In the genomic region with DNA sequence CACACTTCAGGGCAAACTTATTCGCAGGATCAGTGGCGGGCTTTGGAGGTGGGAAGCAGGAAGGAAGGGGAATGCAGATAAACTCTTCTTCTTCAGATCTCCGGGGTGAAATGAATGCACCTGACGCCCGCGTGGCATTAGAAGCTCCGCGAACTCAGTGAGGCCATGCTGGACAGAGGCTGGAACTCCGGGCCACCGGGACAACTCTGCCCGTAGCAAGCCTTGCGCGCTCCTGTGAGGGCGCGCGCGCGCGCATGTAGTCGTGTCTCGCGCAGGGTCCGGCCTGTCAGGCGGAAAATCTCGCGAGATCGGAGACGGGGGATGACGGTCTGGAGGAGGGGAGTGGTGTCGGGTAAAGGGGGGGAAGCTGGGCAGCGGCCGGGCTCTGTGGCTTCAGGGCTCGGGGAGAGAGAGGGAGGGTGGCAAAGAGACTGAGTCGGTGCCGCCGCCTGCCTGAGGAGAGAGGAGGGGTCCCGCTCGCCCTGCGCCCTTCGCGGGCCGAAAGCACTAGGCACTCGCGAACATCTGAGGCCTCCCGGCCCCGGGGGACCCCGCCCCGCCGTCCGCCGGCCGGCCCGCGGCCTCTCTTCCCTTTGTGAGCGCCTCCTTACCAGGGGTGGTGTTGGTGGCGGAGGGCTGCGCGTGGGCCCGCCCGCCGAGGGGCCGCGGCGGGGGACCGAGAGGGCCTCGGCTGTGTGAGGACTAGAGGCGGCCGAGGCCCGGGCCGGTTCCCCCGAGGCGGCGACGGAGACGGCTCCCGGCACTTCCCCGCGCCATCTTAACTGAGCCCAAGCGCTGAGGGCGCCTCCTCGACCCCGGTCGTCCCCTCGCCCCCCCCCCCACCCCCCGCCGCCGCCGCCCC, we compare ENCODE assay signal across 8 cellular contexts. TPM values are rescaled to one million over a fixed set of nuclear protein-coding genes. Genes with fewer than 3 reads are reported as not detected.
DNase-seq lines count a peak whose midpoint lies in the region; ATAC-seq and TF ChIP-seq lines count a peak whose summit lies in the region.

A gene (plus strand): TSS at position 370 of the 862 bp plus-strand sequence. CDS start 61,186 bp downstream, outside the sequence.

- H3K4me2 ChIP-seq in DOHH2 (ENCODE audit: low read length) (peak within 1 kb of the TSS; percentile 76), fibroblast of lung (ENCODE audit: extremely low read depth, insufficient read depth, low read length) (peak within 1 kb of the TSS; percentile 97)

- peaks cover 28% of the 10 kb centered on the region for H3K4me1 Mint-ChIP-seq in activated T-helper 2 cell treated with anti-CD3 and anti-CD28 coated beads, Interferon-gamma antibody, Interleukin-2, Interleukin-4, amounts not matched to agents 10 μg/mL and 5 μg/mL and 100 μg/mL, durations not matched to agents 14 hours and 24 hours and 36 hours (ENCODE audit: low read depth)
- peaks cover 36 to 49% (median 44%) of the 10 kb centered on the region in 7 donors for H3K4me1 Mint-ChIP-seq in naive thymus-derived CD4-positive, alpha-beta T cell
- H3K4me1 Mint-ChIP-seq in stimulated activated memory B cell treated with anti-CD40 and anti-IgM and Interleukin-4, amounts not matched to agents 10 μg/mL and 1 μg/mL and 100 μg/mL, for 72 hours = peaks cover 45% of the 10 kb centered on the region

- POLR2A ChIA-PET in naive thymus-derived CD4-positive, alpha-beta T cell (lab: Charles Lee) = interaction anchor here (0.6 to 1.5 kb wide), 8 partner anchors 11 to 528 kb away, joined by 3 to 8 read pairs (median 4); a partner anchor contains a TSS

- peaks cover 22% of the 10 kb centered on the region for H3K36me3 Mint-ChIP-seq in activated T-helper 2 cell treated with anti-CD3 and anti-CD28 coated beads, Interferon-gamma antibody, Interleukin-2, Interleukin-4, amounts not matched to agents 10 μg/mL and 5 μg/mL and 100 μg/mL, durations not matched to agents 14 hours and 24 hours and 36 hours (ENCODE audit: low read depth)
- peaks cover 0 to 13% (median 0%) of the 10 kb centered on the region in 5 donors for H3K36me3 Mint-ChIP-seq in naive thymus-derived CD4-positive, alpha-beta T cell
- H3K36me3 Mint-ChIP-seq in stimulated activated memory B cell treated with anti-CD40 and anti-IgM and Interleukin-4, amounts not matched to agents 10 μg/mL and 1 μg/mL and 100 μg/mL, for 72 hours = no peaks in the 10 kb centered on the region

- peak within 1 kb of the TSS; percentile 96 for H3K9ac ChIP-seq in fibroblast of lung (ENCODE audit: insufficient read depth, low read length)

- peak within 1 kb of the TSS; percentile 89 for H3K27ac Mint-ChIP-seq in activated T-helper 2 cell treated with anti-CD3 and anti-CD28 coated beads, Interferon-gamma antibody, Interleukin-2, Interleukin-4, amounts not matched to agents 10 μg/mL and 5 μg/mL and 100 μg/mL, durations not matched to agents 14 hours and 24 hours and 36 hours
- peak within 1 kb of the TSS; percentile 92 to 98 (median 97) for H3K27ac Mint-ChIP-seq in naive thymus-derived CD4-positive, alpha-beta T cell
- peak within 1 kb of the TSS; percentile 87 for H3K27ac Mint-ChIP-seq in stimulated activated memory B cell treated with anti-CD40 and anti-IgM and Interleukin-4, amounts not matched to agents 10 μg/mL and 1 μg/mL and 100 μg/mL, for 72 hours

- H4K20me1 ChIP-seq in DOHH2 (ENCODE audit: control insufficient read depth, insufficient read depth, low read depth, low read length) = no peaks in the 10 kb centered on the region
- no peaks in the 10 kb centered on the region for H4K20me1 ChIP-seq in fibroblast of lung (ENCODE audit: control insufficient read depth, extremely low read depth, insufficient read depth, low read length)

- H3K4me3 ChIP-seq in DOHH2 (ENCODE audit: low read length) (peak within 1 kb of the TSS; percentile 85), fibroblast of lung (replicated peaks in 1 of 4; ENCODE audit: control extremely low read depth in 1 of 4, insufficient read depth in 1 of 4, low read depth in 3 of 4, low read length in 4 of 4) (peak within 1 kb of the TSS; percentile 90 to 94 (median 92))
- peak within 1 kb of the TSS; percentile 94 for H3K4me3 ChIP-seq in naive thymus-derived CD4-positive, alpha-beta T cell (ENCODE audit: low read length)

- peaks cover 69% of the 10 kb centered on the region for H3K79me2 ChIP-seq in DOHH2 (ENCODE audit: control insufficient read depth, low read length)
- H3K79me2 ChIP-seq in fibroblast of lung (ENCODE audit: control insufficient read depth, insufficient read depth, low read length) = peaks cover 46% of the 10 kb centered on the region

- peak within 1 kb of the TSS; percentile 96 for H3K4me3 Mint-ChIP-seq in activated T-helper 2 cell treated with anti-CD3 and anti-CD28 coated beads, Interferon-gamma antibody, Interleukin-2, Interleukin-4, amounts not matched to agents 10 μg/mL and 5 μg/mL and 100 μg/mL, durations not matched to agents 14 hours and 24 hours and 36 hours (ENCODE audit: low read depth)
- H3K4me3 Mint-ChIP-seq in naive thymus-derived CD4-positive, alpha-beta T cell = peak within 1 kb of the TSS; percentile 95 to 99 (median 98)
- peak within 1 kb of the TSS; percentile 96 for H3K4me3 Mint-ChIP-seq in stimulated activated memory B cell treated with anti-CD40 and anti-IgM and Interleukin-4, amounts not matched to agents 10 μg/mL and 1 μg/mL and 100 μg/mL, for 72 hours

- TF ChIP-seq POLR2A in Raji (IDR thresholded peaks at IDR 0.05; ENCODE audit: insufficient read depth, low read depth, low read length) = peak; percentile 97

- H3F3A ChIP-seq in DOHH2 (ENCODE audit: control insufficient read depth, insufficient read depth) = 0 out of 2 replicates have a peak, but pooled peaks cover 2% of the 10 kb centered on the region

- TF ChIP-seq CTCF in DOHH2 (IDR thresholded peaks at IDR 0.05; ENCODE audit: low read depth, low read length, poor library complexity, severe bottlenecking) (no peak), fibroblast of lung (conservative IDR thresholded peaks at IDR 0.05 in 1 of 2, IDR thresholded peaks at IDR 0.05 in 1 of 2; ENCODE audit: low read depth in 1 of 2, low read length in 2 of 2) (no peak)

- CTCF ChIA-PET in naive thymus-derived CD4-positive, alpha-beta T cell (lab: Charles Lee) = interaction anchor here (0.6 to 0.9 kb wide), 3 partner anchors 109 to 210 kb away, joined by 3 to 4 read pairs (median 3); a partner anchor contains a TSS

- H3K27me3 Mint-ChIP-seq in activated T-helper 2 cell treated with anti-CD3 and anti-CD28 coated beads, Interferon-gamma antibody, Interleukin-2, Interleukin-4, amounts not matched to agents 10 μg/mL and 5 μg/mL and 100 μg/mL, durations not matched to agents 14 hours and 24 hours and 36 hours (ENCODE audit: low read depth) = no peaks in the 10 kb centered on the region
- H3K27me3 Mint-ChIP-seq in naive thymus-derived CD4-positive, alpha-beta T cell = peaks cover 0 to 2% (median 0%) of the 10 kb centered on the region in 5 donors
- no peaks in the 10 kb centered on the region for H3K27me3 Mint-ChIP-seq in stimulated activated memory B cell treated with anti-CD40 and anti-IgM and Interleukin-4, amounts not matched to agents 10 μg/mL and 1 μg/mL and 100 μg/mL, for 72 hours

- H3K27me3 ChIP-seq in DOHH2 (ENCODE audit: control insufficient read depth, low read length) = no peaks in the 10 kb centered on the region
- H3K27me3 ChIP-seq in fibroblast of lung (ENCODE audit: control insufficient read depth, insufficient read depth, low read length) = no peaks in the 10 kb centered on the region
- no peaks in the 10 kb centered on the region for H3K27me3 ChIP-seq in naive thymus-derived CD4-positive, alpha-beta T cell (ENCODE audit: control insufficient read depth in 2 of 2, insufficient read depth in 2 of 2, low read length in 2 of 2)

- H3K4me1 ChIP-seq in DOHH2 (ENCODE audit: control insufficient read depth, low read length) = peaks cover 56% of the 10 kb centered on the region
- H3K4me1 ChIP-seq in fibroblast of lung (ENCODE audit: control insufficient read depth, extremely low read depth, insufficient read depth, low read length) = peaks cover 6% of the 10 kb centered on the region
- H3K4me1 ChIP-seq in naive thymus-derived CD4-positive, alpha-beta T cell (ENCODE audit: control insufficient read depth in 2 of 2, insufficient read depth in 2 of 2, low read length in 2 of 2) = peaks cover 14 to 25% of the 10 kb centered on the region in 2 donors

- ATAC-seq in naive thymus-derived CD4-positive, alpha-beta T cell = peak; percentile 97
- peak; percentile 98 for ATAC-seq in stimulated activated memory B cell treated with anti-CD40 and anti-IgM and Interleukin-4, amounts not matched to agents 10 μg/mL and 1 μg/mL and 100 μg/mL, for 72 hours

- no peaks in the 10 kb centered on the region for H3K9me3 Mint-ChIP-seq in activated T-helper 2 cell treated with anti-CD3 and anti-CD28 coated beads, Interferon-gamma antibody, Interleukin-2, Interleukin-4, amounts not matched to agents 10 μg/mL and 5 μg/mL and 100 μg/mL, durations not matched to agents 14 hours and 24 hours and 36 hours
- no peaks in the 10 kb centered on the region for H3K9me3 Mint-ChIP-seq in naive thymus-derived CD4-positive, alpha-beta T cell
- no peaks in the 10 kb centered on the region for H3K9me3 Mint-ChIP-seq in stimulated activated memory B cell treated with anti-CD40 and anti-IgM and Interleukin-4, amounts not matched to agents 10 μg/mL and 1 μg/mL and 100 μg/mL, for 72 hours

- H3K9me3 ChIP-seq in DOHH2 (ENCODE audit: control insufficient read depth, insufficient read depth, low read length) = no peaks in the 10 kb centered on the region
- no peaks in the 10 kb centered on the region for H3K9me3 ChIP-seq in fibroblast of lung (ENCODE audit: control insufficient read depth, insufficient read depth, low read depth, low read length)
- no peaks in the 10 kb centered on the region for H3K9me3 ChIP-seq in naive thymus-derived CD4-positive, alpha-beta T cell (ENCODE audit: control insufficient read depth in 2 of 3, low read length in 3 of 3)

- peaks cover 18% of the 10 kb centered on the region for H3K36me3 ChIP-seq in DOHH2 (ENCODE audit: control insufficient read depth, low read length)
- no peaks in the 10 kb centered on the region for H3K36me3 ChIP-seq in fibroblast of lung (ENCODE audit: control insufficient read depth, insufficient read depth, low read length)
- peaks cover 0 to 10% (median 0%) of the 10 kb centered on the region in 3 experiments for H3K36me3 ChIP-seq in naive thymus-derived CD4-positive, alpha-beta T cell (ENCODE audit: control insufficient read depth in 2 of 3, insufficient read depth in 3 of 3, low read length in 3 of 3)

- DNase-seq in GOT3 (lab: John Stamatoyannopoulos, UW) (peak; percentile 89), M059J (ENCODE audit: low read depth) (peak; percentile 96), fibroblast of lung (ENCODE audit: low read depth in 2 of 2) (peak; percentile 95 to 98)
- DNase-seq in activated T-helper 2 cell treated with anti-CD3 and anti-CD28 coated beads, Interferon-gamma antibody, Interleukin-2, Interleukin-4, amounts not matched to agents 10 μg/mL and 5 μg/mL and 100 μg/mL, durations not matched to agents 14 hours and 24 hours and 36 hours (ENCODE audit: low spot score) = peak; percentile 97
- peak; percentile 93 to 98 (median 96) for DNase-seq in naive thymus-derived CD4-positive, alpha-beta T cell

- no peaks in the 10 kb centered on the region for H3K9me2 ChIP-seq in DOHH2 (replicated peaks; ENCODE audit: control insufficient read depth, low read length)

- intact Hi-C loops in activated T-helper 2 cell treated with anti-CD3 and anti-CD28 coated beads, Interferon-gamma antibody, Interleukin-2, Interleukin-4, amounts not matched to agents 10 μg/mL and 5 μg/mL and 100 μg/mL, durations not matched to agents 14 hours and 24 hours and 36 hours (cut with micrococcal nuclease) = loop anchor here (5.0 kb wide), 2 partner anchors 98 to 177 kb away; a partner anchor contains a TSS
- intact Hi-C loops in naive thymus-derived CD4-positive, alpha-beta T cell (cut with micrococcal nuclease) = loop anchor here (1.0 to 10.0 kb wide), 9 partner anchors 20 to 1925 kb away; a partner anchor contains a TSS

- peak within 1 kb of the TSS; percentile 85 for H2AFZ ChIP-seq in fibroblast of lung (ENCODE audit: low read length)

- H3K27ac ChIP-seq in DOHH2 (ENCODE audit: low read depth, low read length) (peak within 1 kb of the TSS; percentile 69), fibroblast of lung (ENCODE audit: insufficient read depth, low read length) (peak within 1 kb of the TSS; percentile 93)
- H3K27ac ChIP-seq in naive thymus-derived CD4-positive, alpha-beta T cell (ENCODE audit: low read depth, low read length) = peak within 1 kb of the TSS; percentile 98

RNA-seq across cellular contexts. Expression of the gene that starts here (rescaled TPM):
- 17.1 and 27.7 TPM in 2 replicates for total RNA-seq in M059J (2014; rRNA removed; shearing (Covaris generic))
- total RNA-seq in activated T-helper 2 cell treated with anti-CD3 and anti-CD28 coated beads, Interferon-gamma antibody, Interleukin-2, Interleukin-4, amounts not matched to agents 10 μg/mL and 5 μg/mL and 100 μg/mL, durations not matched to agents 14 hours and 24 hours and 36 hours = 41.9 and 47.9 TPM in 2 replicates
- 50.6 and 62.8 TPM in 2 replicates for total RNA-seq in fibroblast of lung
- 29.4 and 35.1 TPM in 2 replicates for polyA plus RNA-seq in fibroblast of lung
- 18.1 and 25.4 TPM in 2 replicates for polyA plus RNA-seq in fibroblast of lung (2012)
- 24.0 and 29.7 TPM in 2 replicates for polyA minus RNA-seq in fibroblast of lung (ENCODE audit: low replicate concordance)
- 10 to 100 TPM; 62.4 to 70.1 (median 66.5) TPM for total RNA-seq in naive thymus-derived CD4-positive, alpha-beta T cell
- polyA plus RNA-seq in naive thymus-derived CD4-positive, alpha-beta T cell = 1 to 10 TPM; 2.2 to 3.2 TPM

Comparison
In these comparisons a context has a peak if more than half of its experiments do, and no peak if none do; other contexts are left out.
1. Peak in every context shown above with its lines: DNase-seq, ATAC-seq, H3K4me3 ChIP-seq and H3K27ac ChIP-seq.